In the genomic region with DNA sequence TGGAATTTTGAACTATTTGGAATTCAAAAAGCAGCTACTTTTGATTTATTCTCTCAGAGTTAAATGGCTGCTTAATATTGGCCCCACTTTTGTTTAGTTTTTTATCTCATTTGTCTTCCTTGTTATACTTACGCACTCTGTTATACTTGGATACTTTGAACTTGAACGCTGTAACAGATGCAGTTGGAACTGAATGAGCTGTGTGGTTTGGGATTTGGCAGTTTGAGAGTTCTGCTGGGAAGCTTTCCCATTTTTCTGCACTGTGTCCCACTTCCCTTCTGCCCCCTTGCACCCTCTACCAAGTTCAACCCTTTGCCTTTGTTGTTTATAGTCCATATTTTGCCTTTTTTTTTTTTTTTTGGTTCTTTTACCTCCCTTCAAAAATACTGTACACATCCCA, we compare ENCODE assay signal across 11 cellular contexts. TPM values are rescaled to one million over a fixed set of nuclear protein-coding genes. Genes with fewer than 3 reads are reported as not detected.
DNase-seq lines count a peak whose midpoint lies in the region; ATAC-seq, FAIRE-seq and TF ChIP-seq lines count a peak whose summit lies in the region.
"Had no signal": no experiment of that assay in that cellular context is flagged by ENCODE, and none has a peak within 500 bp of the region (broad histone marks: within the 10 kb centered on the region; RNA-seq: fewer than 3 reads in every experiment).

No MANE protein-coding gene starts in this region.

- H3K27ac Mint-ChIP-seq in brain: peak overlapping the region in 4 of 5 experiments; percentile 33 to 98 (median 64)

- intact Hi-C loops in left colon (cut with DNase I, micrococcal nuclease) (no loop called here), sciatic nerve (cut with DNase I) (loop anchor here (10.0 kb wide), 1 partner anchor 90 kb away; the partner anchor contains the start of gene RFESD)

- FAIRE-seq in GM12891 (lab: Jason Lieb, UNC): peak; percentile 31

- no peak for TF ChIP-seq POLR2A in GM12891 (IDR thresholded peaks at IDR 0.05; ENCODE audit: low read depth, low read length)

- in situ Hi-C loops in ACHN (cut with HindIII; ENCODE audit: low pct_ligation_motif_present, low pct_unique_long_range_greater_than_20kb, low sequenced_read_pairs): no loop called here

- no peak for DNase-seq in GM12891 (ENCODE audit: insufficient read length, low spot score)
- no peak for DNase-seq in left colon
- no peak for DNase-seq in sciatic nerve (ENCODE audit: low spot score)
- DNase-seq in ACHN: no peak
- no peak for DNase-seq in NCI-H69 (lab: John Stamatoyannopoulos, UW)
- DNase-seq in activated CD4-positive, CD25-positive, alpha-beta regulatory T cell (lab: John Stamatoyannopoulos, UW): no peak
- no peak for DNase-seq in SKM-1 treated with dmso at 0.1 percent for 144 hours (lab: John Stamatoyannopoulos, UW; ENCODE audit: unreplicated experiment)
- DNase-seq: activated T-cell treated with anti-CD3 and anti-CD28 coated beads for 4 hours, Calu3, NCI-H1092 had no signal

- H3K4me3 Mint-ChIP-seq in brain: peak overlapping the region; percentile 53 to 97 (median 93)

- ATAC-seq in left colon: peak; percentile 31
- peak; percentile 65 for ATAC-seq in sciatic nerve

- H3K36me3 Mint-ChIP-seq in brain: peaks cover 38% of the 10 kb centered on the region

- H3K27me3 Mint-ChIP-seq in brain: peaks cover 5% of the 10 kb centered on the region

- no peak for TF ChIP-seq CTCF in brain (conservative IDR thresholded peaks at IDR 0.05)

- no peaks in the 10 kb centered on the region for H3K9me3 Mint-ChIP-seq in brain

- peaks cover 64% of the 10 kb centered on the region for H3K4me1 Mint-ChIP-seq in brain

TF ChIP-seq in GM12891, 5 proteins besides CTCF, POLR2A, EP300 and RAD21:
- TF ChIP-seq PAX5 (IDR thresholded peaks at IDR 0.05; ENCODE audit: insufficient read depth, low read length, severe bottlenecking) (no peak), SPI1 (IDR thresholded peaks at IDR 0.05; ENCODE audit: low read depth, low read length) (no peak), POU2F2 (IDR thresholded peaks at IDR 0.05; ENCODE audit: low read depth, low read length) (no peak), TAF1 (IDR thresholded peaks at IDR 0.05; ENCODE audit: low read depth, low read length) (no peak), POLR2AphosphoS5 (IDR thresholded peaks at IDR 0.05; ENCODE audit: low read depth, low read length) (no peak)

RNA-seq across cellular contexts. Expression of gene RHOBTB3, which starts 3.8 kb away (rescaled TPM):
- 6.8 TPM for polyA plus RNA-seq in GM12891 (2012; ENCODE audit: low read depth, missing spikeins)
- polyA plus RNA-seq in brain (ENCODE audit: insufficient read depth, low read depth, low replicate concordance): 39.1 TPM
- 10 to 100 TPM; 49.8 to 54.0 TPM for total RNA-seq in left colon
- total RNA-seq in sciatic nerve: 192 TPM

RNA-seq across cellular contexts. Expression of gene SPATA9, which starts 52.1 kb away (rescaled TPM):
- 0.69 TPM for polyA plus RNA-seq in GM12891 (2012; ENCODE audit: low read depth, missing spikeins)
- polyA plus RNA-seq in brain (ENCODE audit: insufficient read depth, low read depth, low replicate concordance): 0.34 TPM
- total RNA-seq in left colon (under 1 TPM; 0.31 to 0.49 TPM), sciatic nerve (1.6 TPM)
- total RNA-seq: Calu3 had no signal
